13 cellular contexts compared by ENCODE assay signal in the genomic region with DNA sequence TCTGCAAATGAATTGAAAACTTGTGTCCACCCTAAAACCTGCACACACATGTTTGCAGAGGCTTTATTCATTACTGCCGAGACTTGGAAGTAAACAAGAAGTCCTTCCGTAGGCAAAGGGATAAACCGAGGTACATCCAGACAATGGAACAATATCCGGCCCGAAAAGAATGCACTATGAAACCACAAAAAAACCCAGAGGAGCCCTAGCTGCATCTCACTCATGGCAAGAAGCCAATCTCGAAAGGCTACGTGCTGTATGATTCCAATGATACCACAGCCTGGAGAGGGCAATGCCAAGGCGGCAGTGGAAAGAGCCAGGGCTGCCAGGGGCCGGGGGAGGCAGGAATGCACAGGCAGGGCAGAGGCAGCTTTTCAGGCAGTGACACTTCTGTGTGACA. TPM values are rescaled to one million over a fixed set of nuclear protein-coding genes. Genes with fewer than 3 reads are reported as not detected.
DNase-seq lines count a peak whose midpoint lies in the region; ATAC-seq, FAIRE-seq and TF ChIP-seq lines count a peak whose summit lies in the region.
"Had no signal": no experiment of that assay in that cellular context is flagged by ENCODE, and none has a peak within 500 bp of the region (broad histone marks: within the 10 kb centered on the region; RNA-seq: fewer than 3 reads in every experiment).

No MANE protein-coding gene starts in this region.

- no peaks in the 10 kb centered on the region for H3K36me3 ChIP-seq in heart right ventricle
- no peaks in the 10 kb centered on the region for H3K36me3 ChIP-seq in uterus

- intact Hi-C loops in Right ventricle myocardium inferior (cut with DNase I) (no loop called here), left cardiac atrium (cut with DNase I) (no loop called here), heart right ventricle (cut with DNase I) (loop anchor here in 2 of 10 donors (10.0 kb wide), 1 partner anchor 49 kb away; a partner anchor contains a TSS), uterus (cut with DNase I; ENCODE audit: low total_unique reads) (loop anchor here (10.0 kb wide), 1 partner anchor 49 kb away; a partner anchor contains a TSS)

- H3K4me3 ChIP-seq in heart right ventricle (no peak overlapping the region), uterus (no peak overlapping the region)

- WGBS in heart right ventricle, 2 donors, result 58 to 59% methylated on average over 9 of the region's 9 CpGs

- peak overlapping the region in 7 of 10 donors; percentile 6 to 55 (median 35) for H3K27ac ChIP-seq in heart right ventricle
- H3K27ac ChIP-seq in uterus, result no peak overlapping the region
- H3K27ac ChIP-seq: parathyroid adenoma had no signal

- no peaks in the 10 kb centered on the region for H3K9me3 ChIP-seq in heart right ventricle
- H3K9me3 ChIP-seq in uterus, result no peaks in the 10 kb centered on the region

- ATAC-seq in Right ventricle myocardium inferior (no peak), left cardiac atrium (no peak), heart right ventricle (no peak)
- ATAC-seq: T-cell had no signal

- DNase-seq in Right ventricle myocardium inferior (ENCODE audit: missing footprints), result peak; percentile 67
- no peak for DNase-seq in left cardiac atrium
- DNase-seq in heart right ventricle, result no peak
- peak; percentile 12 to 13 for DNase-seq in uterus
- DNase-seq in stimulated activated CD4-positive, alpha-beta T cell treated with anti-CD3 and anti-CD28 coated beads, Interleukin-1b, Interleukin-23, amount 100 ng/mL, for 48 hours, result no peak
- no peak for DNase-seq in stimulated activated CD4-positive, alpha-beta T cell treated with anti-CD3 and anti-CD28 coated beads, Interleukin-2, amount 100 ng/mL, for 24 hours
- DNase-seq in islet precursor cell, result no peak
- DNase-seq: MM.1S; stimulated activated CD8-positive, alpha-beta memory T cell treated with anti-CD3 and anti-CD28 coated beads, Interleukin-4, amount 100 ng/mL, for 48 hours had no signal

- no peaks in the 10 kb centered on the region for H3K27me3 ChIP-seq in heart right ventricle
- no peaks in the 10 kb centered on the region for H3K27me3 ChIP-seq in uterus

- FAIRE-seq in TTC549 (lab: Jason Lieb, UNC), result peak; percentile 25

- peaks cover 0 to 19% (median 7%) of the 10 kb centered on the region in 9 donors for H3K4me1 ChIP-seq in heart right ventricle
- H3K4me1 ChIP-seq in uterus, result peaks cover 0 to 1% of the 10 kb centered on the region in 2 donors
- H3K4me1 ChIP-seq: parathyroid adenoma had no signal

- TF ChIP-seq CTCF in heart right ventricle (IDR thresholded peaks at IDR 0.05), result no peak
- TF ChIP-seq CTCF in uterus (IDR thresholded peaks at IDR 0.05), result no peak

- TF ChIP-seq POLR2A in uterus (IDR thresholded peaks at IDR 0.05), result no peak

RNA-seq across cellular contexts. Expression of a gene that starts 3.2 kb away (rescaled TPM):
- total RNA-seq in Right ventricle myocardium inferior (107 TPM), left cardiac atrium (10 to 100 TPM; 42.8 to 77.1 TPM), heart right ventricle (10 to 100 TPM; 45.9 to 95.8 (median 74.2) TPM), uterus (100 to 1,000 TPM in 2 of 4 donors, 10 to 100 TPM in 2; 36.7 to 196 (median 101) TPM)
- 100 to 1,000 TPM; 225 to 356 TPM for polyA plus RNA-seq in heart right ventricle

RNA-seq across cellular contexts. Expression of a gene that starts 24.5 kb away (rescaled TPM):
- total RNA-seq in Right ventricle myocardium inferior (36.3 TPM), left cardiac atrium (10 to 100 TPM; 11.7 to 28.5 TPM), heart right ventricle (10 to 100 TPM; 12.5 to 49.9 (median 39.9) TPM), uterus (10 to 100 TPM in 2 of 4 donors, 1 to 10 TPM in 1, not detected in 1; 3.2 to 60.6 (median 29.3) TPM)
- polyA plus RNA-seq in heart right ventricle, result 10 to 100 TPM; 45.7 to 48.5 TPM
- polyA plus RNA-seq: CD8-positive, alpha-beta memory T cell had no signal

RNA-seq across cellular contexts. Expression of a gene that starts 52.3 kb away (rescaled TPM):
- total RNA-seq in Right ventricle myocardium inferior (5.0 TPM), left cardiac atrium (under 1 TPM; 0.10 to 0.50 TPM), heart right ventricle (1 to 10 TPM; 2.3 to 4.9 (median 3.5) TPM), uterus (not detected)
- 1 to 10 TPM in 1 of 2 donors, under 1 TPM in 1; 0.09 to 6.5 TPM for polyA plus RNA-seq in heart right ventricle
- total RNA-seq: CD8-positive, alpha-beta memory T cell had no signal

RNA-seq across cellular contexts. Expression of a gene that starts 53.7 kb away (rescaled TPM):
- total RNA-seq in Right ventricle myocardium inferior (611 TPM), left cardiac atrium (100 to 1,000 TPM; 390 to 610 TPM), heart right ventricle (1,000 to 10,000 TPM in 2 of 10 donors, 100 to 1,000 TPM in 8; 235 to 1,965 (median 391) TPM), uterus (1,000 to 10,000 TPM in 1 of 4 donors, 100 to 1,000 TPM in 3; 260 to 3,028 (median 463) TPM)
- 1,000 to 10,000 TPM in 1 of 2 donors, 100 to 1,000 TPM in 1; 653 to 1,642 TPM for polyA plus RNA-seq in heart right ventricle
- total RNA-seq: CD8-positive, alpha-beta memory T cell had no signal
- polyA plus RNA-seq: CD8-positive, alpha-beta memory T cell had no signal

Comparison
In these comparisons a context has a peak if more than half of its experiments do, and no peak if none do; other contexts are left out.
1. DNase-seq: peak in Right ventricle myocardium inferior (single experiment) and uterus (2 of 2); none in left cardiac atrium (single experiment), heart right ventricle (0 of 2), stimulated activated CD4-positive, alpha-beta T cell treated with anti-CD3 and anti-CD28 coated beads, Interleukin-1b, Interleukin-23, amount 100 ng/mL, for 48 hours (single experiment), stimulated activated CD4-positive, alpha-beta T cell treated with anti-CD3 and anti-CD28 coated beads, Interleukin-2, amount 100 ng/mL, for 24 hours (0 of 2) and islet precursor cell (single experiment).
2. H3K27ac ChIP-seq: peak in heart right ventricle (7 of 10); none in uterus (0 of 2).